Comparison of ENCODE assay signal across 1 cellular context in the genomic region with DNA sequence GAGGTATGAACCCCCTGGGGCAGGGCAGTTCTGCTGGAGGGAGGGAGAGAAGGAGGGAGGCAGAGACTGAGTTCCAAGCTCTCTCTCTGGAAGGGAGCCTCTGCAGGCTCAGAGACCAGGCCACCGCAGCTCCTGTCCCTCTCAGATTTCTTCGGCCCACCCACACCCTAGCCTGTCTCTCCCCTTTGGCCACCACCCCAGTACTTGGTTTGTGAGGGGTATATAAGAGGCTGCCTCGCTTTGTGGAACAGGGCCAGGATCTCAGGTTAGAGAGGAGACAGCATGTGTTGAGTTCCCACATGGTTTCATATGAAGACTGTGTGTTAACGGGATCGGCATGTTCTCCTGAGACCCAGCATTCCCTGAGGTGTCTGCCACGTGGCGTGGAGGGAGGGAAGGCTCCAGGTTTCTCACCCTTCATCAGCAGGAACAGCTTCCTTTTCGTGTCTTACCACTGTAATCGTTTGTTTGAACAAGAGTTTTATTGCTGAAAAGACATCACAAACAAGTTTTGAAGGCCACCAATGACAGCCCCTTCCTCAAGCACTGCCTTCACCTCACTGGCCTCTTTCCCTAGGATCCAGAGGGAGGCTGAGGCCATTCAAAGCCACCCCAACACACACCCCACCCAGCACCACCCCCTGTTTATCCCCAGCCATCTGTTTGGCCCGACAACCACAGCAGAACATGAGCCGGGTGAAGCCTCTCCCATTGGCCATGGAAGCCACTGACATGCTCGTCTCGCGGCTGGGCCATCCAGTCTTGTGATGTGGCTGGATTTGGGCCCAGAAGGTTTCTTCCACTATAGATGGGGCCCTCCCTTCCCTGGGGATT.
TF ChIP-seq lines count a peak whose summit lies in the region.

No MANE protein-coding gene starts in this region.

TF ChIP-seq in K562, 482 proteins besides CTCF, POLR2A, EP300 and RAD21 (continued from another document and continues in another):
- TF ChIP-seq, protein P1, sequence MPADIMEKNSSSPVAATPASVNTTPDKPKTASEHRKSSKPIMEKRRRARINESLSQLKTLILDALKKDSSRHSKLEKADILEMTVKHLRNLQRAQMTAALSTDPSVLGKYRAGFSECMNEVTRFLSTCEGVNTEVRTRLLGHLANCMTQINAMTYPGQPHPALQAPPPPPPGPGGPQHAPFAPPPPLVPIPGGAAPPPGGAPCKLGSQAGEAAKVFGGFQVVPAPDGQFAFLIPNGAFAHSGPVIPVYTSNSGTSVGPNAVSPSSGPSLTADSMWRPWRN (IDR thresholded peaks at IDR 0.05; ENCODE audit: low read depth): no peak
- peak; percentile 66; the same call in 1 of the 2 replicates for TF ChIP-seq LCOR (CRISPR knock-in tag; IDR thresholded peaks at IDR 0.05)
- TF ChIP-seq ZNF175 (CRISPR knock-in tag; IDR thresholded peaks at IDR 0.05; ENCODE audit: low read depth): peak; percentile 82
- TF ChIP-seq GATAD2B (IDR thresholded peaks at IDR 0.05; ENCODE audit: borderline replicate concordance): no peak
- TF ChIP-seq CTBP1 (IDR thresholded peaks at IDR 0.05; ENCODE audit: borderline replicate concordance): peak; percentile 31; the same call in 1 of the 2 replicates
- TF ChIP-seq ZNF282 (CRISPR knock-in tag; IDR thresholded peaks at IDR 0.05): no peak
- TF ChIP-seq BACH1 (tag; IDR thresholded peaks at IDR 0.05): peak; percentile 74
- TF ChIP-seq TCF3 (CRISPR knock-in tag; IDR thresholded peaks at IDR 0.05): peak; percentile 81
- TF ChIP-seq NFXL1 (CRISPR knock-in tag; IDR thresholded peaks at IDR 0.05): no peak
- TF ChIP-seq C11orf30 (IDR thresholded peaks at IDR 0.05; ENCODE audit: low read depth): no peak
- no peak for TF ChIP-seq PCBP1 (IDR thresholded peaks at IDR 0.05; ENCODE audit: low read depth, low read length, poor library complexity, severe bottlenecking)
- TF ChIP-seq, protein P2, sequence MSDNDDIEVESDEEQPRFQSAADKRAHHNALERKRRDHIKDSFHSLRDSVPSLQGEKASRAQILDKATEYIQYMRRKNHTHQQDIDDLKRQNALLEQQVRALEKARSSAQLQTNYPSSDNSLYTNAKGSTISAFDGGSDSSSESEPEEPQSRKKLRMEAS (CRISPR knock-in tag; IDR thresholded peaks at IDR 0.05): peak; percentile 90
- no peak for TF ChIP-seq TFAM (CRISPR knock-in tag; conservative IDR thresholded peaks at IDR 0.05)
- 0 out of 2 replicates have a peak, but pooled peaks have one; percentile 46 for TF ChIP-seq ZNF431 (CRISPR knock-in tag; IDR thresholded peaks at IDR 0.05)
- TF ChIP-seq NUFIP1 (IDR thresholded peaks at IDR 0.05; ENCODE audit: partially characterized antibody): no peak
- TF ChIP-seq, protein P3, sequence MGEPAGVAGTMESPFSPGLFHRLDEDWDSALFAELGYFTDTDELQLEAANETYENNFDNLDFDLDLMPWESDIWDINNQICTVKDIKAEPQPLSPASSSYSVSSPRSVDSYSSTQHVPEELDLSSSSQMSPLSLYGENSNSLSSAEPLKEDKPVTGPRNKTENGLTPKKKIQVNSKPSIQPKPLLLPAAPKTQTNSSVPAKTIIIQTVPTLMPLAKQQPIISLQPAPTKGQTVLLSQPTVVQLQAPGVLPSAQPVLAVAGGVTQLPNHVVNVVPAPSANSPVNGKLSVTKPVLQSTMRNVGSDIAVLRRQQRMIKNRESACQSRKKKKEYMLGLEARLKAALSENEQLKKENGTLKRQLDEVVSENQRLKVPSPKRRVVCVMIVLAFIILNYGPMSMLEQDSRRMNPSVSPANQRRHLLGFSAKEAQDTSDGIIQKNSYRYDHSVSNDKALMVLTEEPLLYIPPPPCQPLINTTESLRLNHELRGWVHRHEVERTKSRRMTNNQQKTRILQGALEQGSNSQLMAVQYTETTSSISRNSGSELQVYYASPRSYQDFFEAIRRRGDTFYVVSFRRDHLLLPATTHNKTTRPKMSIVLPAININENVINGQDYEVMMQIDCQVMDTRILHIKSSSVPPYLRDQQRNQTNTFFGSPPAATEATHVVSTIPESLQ (CRISPR knock-in tag; IDR thresholded peaks at IDR 0.05): no peak; the same call in none of the 2 replicates
- TF ChIP-seq ZFP30 (CRISPR knock-in tag; IDR thresholded peaks at IDR 0.05; ENCODE audit: borderline replicate concordance): no peak
- TF ChIP-seq RBM34 (IDR thresholded peaks at IDR 0.05; ENCODE audit: borderline replicate concordance, insufficient read depth, low read length): no peak
- no peak for TF ChIP-seq ZZZ3 (IDR thresholded peaks at IDR 0.05)
- no peak for TF ChIP-seq ZNF316 (IDR thresholded peaks at IDR 0.05)
- no peak for TF ChIP-seq ZFP36 (IDR thresholded peaks at IDR 0.05; ENCODE audit: low read depth, low read length, partially characterized antibody)
- no peak for TF ChIP-seq SMC3 (conservative IDR thresholded peaks at IDR 0.05; ENCODE audit: insufficient read depth, low read depth, low read length)
- TF ChIP-seq DPF2 (IDR thresholded peaks at IDR 0.05): peak; percentile 62
- TF ChIP-seq FOS (IDR thresholded peaks at IDR 0.05; ENCODE audit: extremely low read depth, insufficient read length): no peak
- TF ChIP-seq MEIS2 (IDR thresholded peaks at IDR 0.05; ENCODE audit: partially characterized antibody): peak; percentile 15
- TF ChIP-seq ZC3H8 (IDR thresholded peaks at IDR 0.05): no peak
- TF ChIP-seq, protein P4, sequence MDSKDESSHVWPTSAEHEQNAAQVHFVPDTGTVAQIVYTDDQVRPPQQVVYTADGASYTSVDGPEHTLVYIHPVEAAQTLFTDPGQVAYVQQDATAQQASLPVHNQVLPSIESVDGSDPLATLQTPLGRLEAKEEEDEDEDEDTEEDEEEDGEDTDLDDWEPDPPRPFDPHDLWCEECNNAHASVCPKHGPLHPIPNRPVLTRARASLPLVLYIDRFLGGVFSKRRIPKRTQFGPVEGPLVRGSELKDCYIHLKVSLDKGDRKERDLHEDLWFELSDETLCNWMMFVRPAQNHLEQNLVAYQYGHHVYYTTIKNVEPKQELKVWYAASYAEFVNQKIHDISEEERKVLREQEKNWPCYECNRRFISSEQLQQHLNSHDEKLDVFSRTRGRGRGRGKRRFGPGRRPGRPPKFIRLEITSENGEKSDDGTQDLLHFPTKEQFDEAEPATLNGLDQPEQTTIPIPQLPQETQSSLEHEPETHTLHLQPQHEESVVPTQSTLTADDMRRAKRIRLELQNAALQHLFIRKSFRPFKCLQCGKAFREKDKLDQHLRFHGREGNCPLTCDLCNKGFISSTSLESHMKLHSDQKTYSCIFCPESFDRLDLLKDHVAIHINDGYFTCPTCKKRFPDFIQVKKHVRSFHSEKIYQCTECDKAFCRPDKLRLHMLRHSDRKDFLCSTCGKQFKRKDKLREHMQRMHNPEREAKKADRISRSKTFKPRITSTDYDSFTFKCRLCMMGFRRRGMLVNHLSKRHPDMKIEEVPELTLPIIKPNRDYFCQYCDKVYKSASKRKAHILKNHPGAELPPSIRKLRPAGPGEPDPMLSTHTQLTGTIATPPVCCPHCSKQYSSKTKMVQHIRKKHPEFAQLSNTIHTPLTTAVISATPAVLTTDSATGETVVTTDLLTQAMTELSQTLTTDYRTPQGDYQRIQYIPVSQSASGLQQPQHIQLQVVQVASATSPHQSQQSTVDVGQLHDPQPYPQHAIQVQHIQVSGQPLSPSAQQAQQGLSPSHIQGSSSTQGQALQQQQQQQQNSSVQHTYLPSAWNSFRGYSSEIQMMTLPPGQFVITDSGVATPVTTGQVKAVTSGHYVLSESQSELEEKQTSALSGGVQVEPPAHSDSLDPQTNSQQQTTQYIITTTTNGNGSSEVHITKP (IDR thresholded peaks at IDR 0.05; ENCODE audit: partially characterized antibody): peak; percentile 69
- TF ChIP-seq NR2F6 (CRISPR knock-in tag; IDR thresholded peaks at IDR 0.05): no peak
- TF ChIP-seq ZNF232 (CRISPR knock-in tag; IDR thresholded peaks at IDR 0.05): no peak
- TF ChIP-seq, protein P5, sequence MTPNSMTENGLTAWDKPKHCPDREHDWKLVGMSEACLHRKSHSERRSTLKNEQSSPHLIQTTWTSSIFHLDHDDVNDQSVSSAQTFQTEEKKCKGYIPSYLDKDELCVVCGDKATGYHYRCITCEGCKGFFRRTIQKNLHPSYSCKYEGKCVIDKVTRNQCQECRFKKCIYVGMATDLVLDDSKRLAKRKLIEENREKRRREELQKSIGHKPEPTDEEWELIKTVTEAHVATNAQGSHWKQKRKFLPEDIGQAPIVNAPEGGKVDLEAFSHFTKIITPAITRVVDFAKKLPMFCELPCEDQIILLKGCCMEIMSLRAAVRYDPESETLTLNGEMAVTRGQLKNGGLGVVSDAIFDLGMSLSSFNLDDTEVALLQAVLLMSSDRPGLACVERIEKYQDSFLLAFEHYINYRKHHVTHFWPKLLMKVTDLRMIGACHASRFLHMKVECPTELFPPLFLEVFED (CRISPR knock-in tag; conservative IDR thresholded peaks at IDR 0.05): peak; percentile 43; the same call in 1 of the 2 replicates
- no peak; the same call in 1 of the 2 replicates for TF ChIP-seq NCOA1 (IDR thresholded peaks at IDR 0.05; ENCODE audit: low read depth)
- TF ChIP-seq NR4A1 (CRISPR knock-in tag; IDR thresholded peaks at IDR 0.05): peak; percentile 64; the same call in 1 of the 2 replicates
- TF ChIP-seq NR4A1 (tag; IDR thresholded peaks at IDR 0.05): peak; percentile 95
- TF ChIP-seq, protein P6, sequence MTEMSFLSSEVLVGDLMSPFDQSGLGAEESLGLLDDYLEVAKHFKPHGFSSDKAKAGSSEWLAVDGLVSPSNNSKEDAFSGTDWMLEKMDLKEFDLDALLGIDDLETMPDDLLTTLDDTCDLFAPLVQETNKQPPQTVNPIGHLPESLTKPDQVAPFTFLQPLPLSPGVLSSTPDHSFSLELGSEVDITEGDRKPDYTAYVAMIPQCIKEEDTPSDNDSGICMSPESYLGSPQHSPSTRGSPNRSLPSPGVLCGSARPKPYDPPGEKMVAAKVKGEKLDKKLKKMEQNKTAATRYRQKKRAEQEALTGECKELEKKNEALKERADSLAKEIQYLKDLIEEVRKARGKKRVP (CRISPR knock-in tag; IDR thresholded peaks at IDR 0.05): peak; percentile 28
- no peak for TF ChIP-seq ZNF146 (CRISPR knock-in tag; IDR thresholded peaks at IDR 0.05; ENCODE audit: unreplicated experiment)
- no peak for TF ChIP-seq CHD1 (IDR thresholded peaks at IDR 0.05; ENCODE audit: low read length)
- TF ChIP-seq, protein P7, sequence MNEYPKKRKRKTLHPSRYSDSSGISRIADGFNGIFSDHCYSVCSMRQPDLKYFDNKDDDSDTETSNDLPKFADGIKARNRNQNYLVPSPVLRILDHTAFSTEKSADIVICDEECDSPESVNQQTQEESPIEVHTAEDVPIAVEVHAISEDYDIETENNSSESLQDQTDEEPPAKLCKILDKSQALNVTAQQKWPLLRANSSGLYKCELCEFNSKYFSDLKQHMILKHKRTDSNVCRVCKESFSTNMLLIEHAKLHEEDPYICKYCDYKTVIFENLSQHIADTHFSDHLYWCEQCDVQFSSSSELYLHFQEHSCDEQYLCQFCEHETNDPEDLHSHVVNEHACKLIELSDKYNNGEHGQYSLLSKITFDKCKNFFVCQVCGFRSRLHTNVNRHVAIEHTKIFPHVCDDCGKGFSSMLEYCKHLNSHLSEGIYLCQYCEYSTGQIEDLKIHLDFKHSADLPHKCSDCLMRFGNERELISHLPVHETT (CRISPR knock-in tag; conservative IDR thresholded peaks at IDR 0.05 in 1 of 2, IDR thresholded peaks at IDR 0.05 in 1 of 2): peak in 1 of 2 experiments; percentile 76; a peak in 1 of 4 replicates
- TF ChIP-seq, protein P8, sequence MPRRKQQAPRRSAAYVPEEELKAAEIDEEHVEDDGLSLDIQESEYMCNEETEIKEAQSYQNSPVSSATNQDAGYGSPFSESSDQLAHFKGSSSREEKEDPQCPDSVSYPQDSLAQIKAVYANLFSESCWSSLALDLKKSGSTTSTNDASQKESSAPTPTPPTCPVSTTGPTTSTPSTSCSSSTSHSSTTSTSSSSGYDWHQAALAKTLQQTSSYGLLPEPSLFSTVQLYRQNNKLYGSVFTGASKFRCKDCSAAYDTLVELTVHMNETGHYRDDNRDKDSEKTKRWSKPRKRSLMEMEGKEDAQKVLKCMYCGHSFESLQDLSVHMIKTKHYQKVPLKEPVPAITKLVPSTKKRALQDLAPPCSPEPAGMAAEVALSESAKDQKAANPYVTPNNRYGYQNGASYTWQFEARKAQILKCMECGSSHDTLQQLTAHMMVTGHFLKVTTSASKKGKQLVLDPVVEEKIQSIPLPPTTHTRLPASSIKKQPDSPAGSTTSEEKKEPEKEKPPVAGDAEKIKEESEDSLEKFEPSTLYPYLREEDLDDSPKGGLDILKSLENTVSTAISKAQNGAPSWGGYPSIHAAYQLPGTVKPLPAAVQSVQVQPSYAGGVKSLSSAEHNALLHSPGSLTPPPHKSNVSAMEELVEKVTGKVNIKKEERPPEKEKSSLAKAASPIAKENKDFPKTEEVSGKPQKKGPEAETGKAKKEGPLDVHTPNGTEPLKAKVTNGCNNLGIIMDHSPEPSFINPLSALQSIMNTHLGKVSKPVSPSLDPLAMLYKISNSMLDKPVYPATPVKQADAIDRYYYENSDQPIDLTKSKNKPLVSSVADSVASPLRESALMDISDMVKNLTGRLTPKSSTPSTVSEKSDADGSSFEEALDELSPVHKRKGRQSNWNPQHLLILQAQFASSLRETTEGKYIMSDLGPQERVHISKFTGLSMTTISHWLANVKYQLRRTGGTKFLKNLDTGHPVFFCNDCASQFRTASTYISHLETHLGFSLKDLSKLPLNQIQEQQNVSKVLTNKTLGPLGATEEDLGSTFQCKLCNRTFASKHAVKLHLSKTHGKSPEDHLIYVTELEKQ (CRISPR knock-in tag; IDR thresholded peaks at IDR 0.05): no peak; the same call in 1 of the 2 replicates
- peak; percentile 12 to 46; a peak in 1 of 4 replicates for TF ChIP-seq FOXA3 (CRISPR knock-in tag; conservative IDR thresholded peaks at IDR 0.05 in 1 of 2, IDR thresholded peaks at IDR 0.05 in 1 of 2)
- TF ChIP-seq ZNF133 (CRISPR knock-in tag; IDR thresholded peaks at IDR 0.05): no peak
- TF ChIP-seq HOXB6 (CRISPR knock-in tag; IDR thresholded peaks at IDR 0.05; ENCODE audit: borderline replicate concordance): no peak
- TF ChIP-seq NCOA6 (IDR thresholded peaks at IDR 0.05): no peak
- TF ChIP-seq GTF2A2 (tag; IDR thresholded peaks at IDR 0.05): peak; percentile 89; the same call in 1 of the 2 replicates
- TF ChIP-seq, protein P9, sequence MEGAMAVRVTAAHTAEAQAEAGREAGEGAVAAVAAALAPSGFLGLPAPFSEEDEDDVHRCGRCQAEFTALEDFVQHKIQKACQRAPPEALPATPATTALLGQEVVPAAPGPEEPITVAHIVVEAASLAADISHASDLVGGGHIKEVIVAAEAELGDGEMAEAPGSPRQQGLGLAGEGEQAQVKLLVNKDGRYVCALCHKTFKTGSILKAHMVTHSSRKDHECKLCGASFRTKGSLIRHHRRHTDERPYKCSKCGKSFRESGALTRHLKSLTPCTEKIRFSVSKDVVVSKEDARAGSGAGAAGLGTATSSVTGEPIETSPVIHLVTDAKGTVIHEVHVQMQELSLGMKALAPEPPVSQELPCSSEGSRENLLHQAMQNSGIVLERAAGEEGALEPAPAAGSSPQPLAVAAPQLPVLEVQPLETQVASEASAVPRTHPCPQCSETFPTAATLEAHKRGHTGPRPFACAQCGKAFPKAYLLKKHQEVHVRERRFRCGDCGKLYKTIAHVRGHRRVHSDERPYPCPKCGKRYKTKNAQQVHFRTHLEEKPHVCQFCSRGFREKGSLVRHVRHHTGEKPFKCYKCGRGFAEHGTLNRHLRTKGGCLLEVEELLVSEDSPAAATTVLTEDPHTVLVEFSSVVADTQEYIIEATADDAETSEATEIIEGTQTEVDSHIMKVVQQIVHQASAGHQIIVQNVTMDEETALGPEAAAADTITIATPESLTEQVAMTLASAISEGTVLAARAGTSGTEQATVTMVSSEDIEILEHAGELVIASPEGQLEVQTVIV (CRISPR knock-in tag; IDR thresholded peaks at IDR 0.05; ENCODE audit: borderline replicate concordance): no peak
- TF ChIP-seq HNRNPK (IDR thresholded peaks at IDR 0.05; ENCODE audit: low read depth, low read length, poor library complexity, severe bottlenecking): no peak
- no peak for TF ChIP-seq ZFX (CRISPR knock-in tag; IDR thresholded peaks at IDR 0.05)
- no peak for TF ChIP-seq ELF1 (tag; IDR thresholded peaks at IDR 0.05)
- TF ChIP-seq NEUROD1 (IDR thresholded peaks at IDR 0.05; ENCODE audit: borderline replicate concordance, low read depth, low read length, partially characterized antibody): no peak
